35 cellular contexts compared by ENCODE assay signal in the genomic region with DNA sequence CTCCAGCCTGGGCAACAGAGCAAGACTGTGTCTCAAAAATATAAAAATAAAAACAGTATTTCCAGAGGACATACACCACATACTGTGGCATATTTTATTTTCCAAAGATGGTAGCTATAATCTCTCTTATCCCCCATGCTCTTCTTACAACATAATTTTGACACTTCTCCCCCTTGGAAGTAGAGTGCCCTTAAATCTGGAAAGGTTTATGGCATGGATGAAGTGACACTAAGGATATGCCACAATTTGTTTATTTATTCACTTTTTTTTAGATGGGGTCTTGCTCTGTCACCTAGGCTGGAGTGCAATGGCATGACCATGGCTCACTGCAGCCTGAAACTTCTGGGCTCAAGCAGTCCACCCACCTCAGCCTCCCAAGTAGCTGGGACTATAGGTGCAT.
"Had no signal": no experiment of that assay in that cellular context is flagged by ENCODE, and none has a peak within 500 bp of the region (broad histone marks: within the 10 kb centered on the region; RNA-seq: fewer than 3 reads in every experiment).

No MANE protein-coding gene starts in this region.

- H3K4me3 ChIP-seq: MG63 had no signal

- H3K36me3 ChIP-seq: MG63 had no signal

- H3K9me3 ChIP-seq: MG63 had no signal

- DNase-seq: Kasumi-1, MG63, MM.1S, MV-4-11, NCI-H1048, NCI-H1092, NCI-H1092 treated with DMSO at 0.1 percent for 48 hours, NCI-H1105, NCI-H1105 treated with DMSO at 0.1 percent for 48 hours, NCI-H1417, NCI-H1417 treated with DMSO at 0.1 percent for 48 hours, NCI-H1436, NCI-H1436 treated with DMSO at 0.1 percent for 48 hours, NCI-H146, NCI-H1694, NCI-H1694 treated with DMSO at 0.1 percent for 48 hours, NCI-H187, NCI-H187 treated with DMSO at 0.1 percent for 48 hours, NCI-H1930, NCI-H2029, NCI-H2029 treated with DMSO at 0.1 percent for 48 hours, NCI-H2081, NCI-H2081 treated with DMSO at 0.1 percent for 48 hours, NCI-H2107, NCI-H2171, NCI-H2171 treated with DMSO at 0.1 percent for 48 hours, NCI-H2227 treated with DMSO at 0.1 percent for 48 hours, NCI-H226, NCI-H345, NCI-H446, NCI-H446 treated with DMSO at 0.1 percent for 48 hours, NCI-H510A, NCI-H510A treated with DMSO at 0.1 percent for 48 hours, NCI-H524, NCI-H524 treated with DMSO at 0.1 percent for 48 hours had no signal

- H3K27me3 ChIP-seq: MG63 had no signal
